In the genomic region with DNA sequence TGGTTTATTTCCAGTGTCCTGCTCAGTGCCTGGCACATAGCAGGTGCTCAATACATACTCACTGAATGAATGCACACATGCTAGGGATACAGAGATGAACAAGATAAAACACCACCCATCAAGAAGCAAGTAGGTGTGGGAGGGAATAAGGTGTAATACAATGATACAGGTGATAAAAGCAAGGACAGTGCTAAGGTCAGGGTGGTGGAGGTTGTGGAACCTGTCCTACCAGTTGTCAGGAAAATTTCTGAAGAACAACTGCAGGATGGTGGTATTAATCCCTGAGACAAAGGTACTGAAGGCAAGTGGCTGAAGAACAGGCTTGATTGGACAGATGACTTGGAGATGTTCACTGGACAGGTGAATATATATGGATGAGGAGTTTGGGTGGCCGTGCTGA, we compare ENCODE assay signal across 12 cellular contexts. TPM values are rescaled to one million over a fixed set of nuclear protein-coding genes. Genes with fewer than 3 reads are reported as not detected.
A peak's percentile ranks its signal among the peaks of the same experiment; 100 is the strongest.
DNase-seq lines count a peak whose midpoint lies in the region; ATAC-seq and TF ChIP-seq lines count a peak whose summit lies in the region.
"Had no signal": no experiment of that assay in that cellular context is flagged by ENCODE, and none has a peak within 500 bp of the region (broad histone marks: within the 10 kb centered on the region; RNA-seq: fewer than 3 reads in every experiment).

No MANE protein-coding gene starts in this region.

- H3K9me3 Mint-ChIP-seq in GM23338 (no peaks in the 10 kb centered on the region), immature natural killer cell (no peaks in the 10 kb centered on the region)
- no peaks in the 10 kb centered on the region for H3K9me3 Mint-ChIP-seq in activated CD4-positive, alpha-beta memory T cell treated with anti-CD3 and anti-CD28 coated beads for 36 hours

- TF ChIP-seq POLR2A in spleen (IDR thresholded peaks at IDR 0.05): no peak
- TF ChIP-seq POLR2A in thyroid gland (IDR thresholded peaks at IDR 0.05): no peak

- peaks cover 18% of the 10 kb centered on the region for H3K27me3 Mint-ChIP-seq in GM23338 (ENCODE audit: insufficient read depth, low read depth, poor library complexity)
- H3K27me3 Mint-ChIP-seq in activated CD4-positive, alpha-beta memory T cell treated with anti-CD3 and anti-CD28 coated beads for 36 hours: no peaks in the 10 kb centered on the region
- H3K27me3 Mint-ChIP-seq in immature natural killer cell (ENCODE audit: low read depth in 3 of 3): peaks cover 0 to 11% (median 4%) of the 10 kb centered on the region in 3 donors

- H3K4me3 ChIP-seq in A673 (ENCODE audit: low read depth, low read length, poor library complexity, severe bottlenecking): peak overlapping the region; percentile 81
- H3K4me3 ChIP-seq in GM23338: peak overlapping the region; percentile 100
- peak overlapping the region in 1 of 8 donors; percentile 99 for H3K4me3 ChIP-seq in spleen
- no peak overlapping the region for H3K4me3 ChIP-seq in thyroid gland (replicated peaks in 1 of 3)

- no peaks in the 10 kb centered on the region for H3K27me3 ChIP-seq in A673 (replicated peaks; ENCODE audit: insufficient read depth, low read depth, low read length, poor library complexity)
- H3K27me3 ChIP-seq in GM23338 (ENCODE audit: insufficient read depth): no peaks in the 10 kb centered on the region
- H3K27me3 ChIP-seq in spleen (replicated peaks in 1 of 7): no peaks in the 10 kb centered on the region
- no peaks in the 10 kb centered on the region for H3K27me3 ChIP-seq in thyroid gland
- H3K27me3 ChIP-seq: right atrium auricular region had no signal

- H3F3A ChIP-seq in GM23338 (replicated peaks; ENCODE audit: low read depth): peaks cover 18% of the 10 kb centered on the region

- H3K4me2 ChIP-seq in GM23338: peak overlapping the region; percentile 96

- H3K4me1 Mint-ChIP-seq in GM23338 (peaks cover 49% of the 10 kb centered on the region), immature natural killer cell (peaks cover 23 to 30% of the 10 kb centered on the region in 2 donors)
- peaks cover 30% of the 10 kb centered on the region for H3K4me1 Mint-ChIP-seq in activated CD4-positive, alpha-beta memory T cell treated with anti-CD3 and anti-CD28 coated beads for 36 hours (ENCODE audit: low read depth)

- H3K9me3 ChIP-seq in A673 (ENCODE audit: low read depth, low read length, poor library complexity, severe bottlenecking) (no peaks in the 10 kb centered on the region), spleen (no peaks in the 10 kb centered on the region), thyroid gland (no peaks in the 10 kb centered on the region)
- H3K9me3 ChIP-seq: right atrium auricular region had no signal

- no peaks in the 10 kb centered on the region for H3K9me2 ChIP-seq in GM23338 (ENCODE audit: insufficient read depth)

- ATAC-seq in GM23338 (no peak), GM19328 (IDR thresholded peaks at IDR 0.05; ENCODE audit: unreplicated experiment) (no peak)

- H3K4me1 ChIP-seq in A673 (ENCODE audit: insufficient read depth, low read length, poor library complexity, severe bottlenecking) (peaks cover 6% of the 10 kb centered on the region), GM23338 (ENCODE audit: insufficient read depth) (peaks cover 36% of the 10 kb centered on the region), spleen (peaks cover 10 to 32% (median 28%) of the 10 kb centered on the region in 6 donors), thyroid gland (peaks cover 23 to 26% of the 10 kb centered on the region in 2 donors)

- H3K36me3 Mint-ChIP-seq in GM23338 (ENCODE audit: low read depth): peaks cover 59% of the 10 kb centered on the region
- peaks cover 23% of the 10 kb centered on the region for H3K36me3 Mint-ChIP-seq in activated CD4-positive, alpha-beta memory T cell treated with anti-CD3 and anti-CD28 coated beads for 36 hours
- peaks cover 10 to 15% (median 15%) of the 10 kb centered on the region in 3 donors for H3K36me3 Mint-ChIP-seq in immature natural killer cell

- peaks cover 52% of the 10 kb centered on the region for H4K20me1 ChIP-seq in GM23338 (replicated peaks; ENCODE audit: insufficient read depth)

- TF ChIP-seq CTCF in A673 (conservative IDR thresholded peaks at IDR 0.05; ENCODE audit: low read depth, low read length) (no peak), GM23338 (conservative IDR thresholded peaks at IDR 0.05; ENCODE audit: low read depth in 2 of 2) (no peak), spleen (IDR thresholded peaks at IDR 0.05 in 8 of 11, conservative IDR thresholded peaks at IDR 0.05 in 3 of 11) (no peak), thyroid gland (IDR thresholded peaks at IDR 0.05) (no peak)

- peaks cover 87% of the 10 kb centered on the region for H3K79me2 ChIP-seq in GM23338 (replicated peaks; ENCODE audit: insufficient read depth)

- POLR2A ChIA-PET in A673 (lab: Charles Lee; ENCODE audit: low non-redundant PET): no interaction called here
- POLR2A ChIA-PET in activated CD4-positive, alpha-beta memory T cell treated with anti-CD3 and anti-CD28 coated beads for 36 hours (lab: Charles Lee): no interaction called here

- CTCF ChIA-PET in A673 (lab: Charles Lee): no interaction called here
- CTCF ChIA-PET in activated CD4-positive, alpha-beta memory T cell treated with anti-CD3 and anti-CD28 coated beads for 36 hours (lab: Charles Lee): no interaction called here

- 86 to 100% (median 91%) methylated on average over 1 of the region's 1 CpG for WGBS in spleen, 5 donors
- WGBS in thyroid gland, 2 donors: 69 to 71% methylated on average over 1 of the region's 1 CpG

- H2AFZ ChIP-seq in GM23338: no peak overlapping the region

- H3K36me3 ChIP-seq in A673 (ENCODE audit: insufficient read depth, low read length, poor library complexity, severe bottlenecking) (peaks cover 27% of the 10 kb centered on the region), GM23338 (ENCODE audit: insufficient read depth) (peaks cover 25% of the 10 kb centered on the region), spleen (peaks cover 0 to 38% (median 19%) of the 10 kb centered on the region in 6 donors), thyroid gland (peaks cover 5 to 13% of the 10 kb centered on the region in 2 donors)

- intact Hi-C loops in A673 (cut with micrococcal nuclease; ENCODE audit: unreplicated experiment): loop anchor here (2.0 kb wide), 1 partner anchor 19 kb away; no protein-coding TSS in a partner anchor
- intact Hi-C loops in activated CD4-positive, alpha-beta memory T cell treated with anti-CD3 and anti-CD28 coated beads for 36 hours (cut with micrococcal nuclease): loop anchor here (10.0 kb wide), 2 partner anchors 131 to 169 kb away; partner anchors contain the start of gene GPRC5B
- intact Hi-C loops in spleen (cut with DNase I; ENCODE audit: low total_unique reads): no loop called here
- intact Hi-C loops in thyroid gland (cut with DNase I): loop anchor here (5.0 kb wide), 1 partner anchor 166 kb away; the partner anchor contains the start of gene GPRC5B

- DNase-seq in A673 (ENCODE audit: low spot score) (no peak), GM23338 (ENCODE audit: low spot score) (no peak), immature natural killer cell (no peak), GM19238 (ENCODE audit: insufficient read length, low spot score) (no peak), spleen (no peak), thyroid gland (no peak)
- DNase-seq in activated CD4-positive, alpha-beta memory T cell treated with anti-CD3 and anti-CD28 coated beads for 36 hours: no peak
- DNase-seq: NCI-H1930; stimulated activated naive CD4-positive, alpha-beta T cell treated with Interleukin-2 at 50 U/mL for 16 hours; T-helper 9 cell had no signal

- H3K4me3 Mint-ChIP-seq in GM23338: peak overlapping the region; percentile 95
- peak overlapping the region; percentile 92 for H3K4me3 Mint-ChIP-seq in activated CD4-positive, alpha-beta memory T cell treated with anti-CD3 and anti-CD28 coated beads for 36 hours
- H3K4me3 Mint-ChIP-seq in immature natural killer cell: peak overlapping the region; percentile 57 to 90 (median 71)

- H3K27ac Mint-ChIP-seq in GM23338: peak overlapping the region; percentile 10; the same call in 1 of the 2 replicates
- H3K27ac Mint-ChIP-seq in activated CD4-positive, alpha-beta memory T cell treated with anti-CD3 and anti-CD28 coated beads for 36 hours: no peak overlapping the region
- peak overlapping the region in 1 of 6 donors; percentile 31 for H3K27ac Mint-ChIP-seq in immature natural killer cell

- no TSS peak for BruUV-seq in A673 (replicated peaks; lab: Mats Ljungman, UMichigan)

- H3K27ac ChIP-seq in A673 (ENCODE audit: low read depth, low read length, poor library complexity, severe bottlenecking): no peak overlapping the region
- H3K27ac ChIP-seq in GM23338 (ENCODE audit: low read depth): no peak overlapping the region; the same call in 1 of the 2 replicates
- no peak overlapping the region for H3K27ac ChIP-seq in spleen
- H3K27ac ChIP-seq in thyroid gland: no peak overlapping the region
- H3K27ac ChIP-seq: right atrium auricular region had no signal

TF ChIP-seq in GM23338, 12 proteins besides CTCF, POLR2A, EP300 and RAD21:
- TF ChIP-seq EZH2 (IDR thresholded peaks at IDR 0.05; ENCODE audit: low read depth, unreplicated experiment): no peak

RNA-seq across cellular contexts. Expression of gene KNOP1, which starts 1.8 kb away (rescaled TPM):
- total RNA-seq in A673 (2021) (65.0 and 68.9 TPM in 2 replicates), spleen (10 to 100 TPM in 4 of 7 donors, 1 to 10 TPM in 3; 8.1 to 13.7 (median 10.4) TPM), thyroid gland (10 to 100 TPM in 3 of 4 donors, 1 to 10 TPM in 1; 8.9 to 11.5 (median 10.5) TPM)
- total RNA-seq in GM23338 (2014; rRNA removed; shearing (Covaris generic)): 56.1 and 57.7 TPM in 2 replicates
- polyA plus RNA-seq in GM23338 (2016; fragmentation: Nextera tagmentation; extraction: Ambion mirVana) (190 and 207 TPM in 2 replicates), immature natural killer cell (1 to 10 TPM; 2.8 to 9.3 (median 3.6) TPM), spleen (10 to 100 TPM in 1 of 3 donors, 1 to 10 TPM in 2; 7.1 to 10.7 (median 7.4) TPM)
- 10 to 100 TPM; 24.3 to 26.4 TPM for total RNA-seq in activated CD4-positive, alpha-beta memory T cell treated with anti-CD3 and anti-CD28 coated beads for 36 hours

RNA-seq across cellular contexts. Expression of gene IQCK, which starts 1.9 kb away (rescaled TPM):
- total RNA-seq in A673 (2021) (11.2 and 14.1 TPM in 2 replicates), spleen (10 to 100 TPM in 3 of 7 donors, 1 to 10 TPM in 4; 5.1 to 19.9 (median 8.3) TPM), thyroid gland (100 to 1,000 TPM in 1 of 4 donors, 10 to 100 TPM in 3; 49.7 to 103 (median 94.2) TPM)
- 7.9 and 10.0 TPM in 2 replicates for total RNA-seq in GM23338 (2014; rRNA removed; shearing (Covaris generic))
- polyA plus RNA-seq in GM23338 (2016; fragmentation: Nextera tagmentation; extraction: Ambion mirVana) (5.8 and 7.6 TPM in 2 replicates), immature natural killer cell (1 to 10 TPM in 1 of 3 donors, under 1 TPM in 1, not detected in 1; 0.95 to 3.5 TPM), spleen (1 to 10 TPM; 3.6 to 4.7 (median 4.5) TPM)
- 1 to 10 TPM; 2.2 to 3.0 TPM for total RNA-seq in activated CD4-positive, alpha-beta memory T cell treated with anti-CD3 and anti-CD28 coated beads for 36 hours

Comparison
In these comparisons a context has a peak if more than half of its experiments do, and no peak if none do; other contexts are left out.
1. H3K4me3 ChIP-seq: peak in A673 (single experiment) and GM23338 (single experiment); none in thyroid gland (0 of 3).
2. Peak in every context shown above with its lines, with median percentiles within 50 percentile points of each other: H3K4me3 Mint-ChIP-seq.